ENCODE assay signal across 13 cellular contexts in the genomic region with DNA sequence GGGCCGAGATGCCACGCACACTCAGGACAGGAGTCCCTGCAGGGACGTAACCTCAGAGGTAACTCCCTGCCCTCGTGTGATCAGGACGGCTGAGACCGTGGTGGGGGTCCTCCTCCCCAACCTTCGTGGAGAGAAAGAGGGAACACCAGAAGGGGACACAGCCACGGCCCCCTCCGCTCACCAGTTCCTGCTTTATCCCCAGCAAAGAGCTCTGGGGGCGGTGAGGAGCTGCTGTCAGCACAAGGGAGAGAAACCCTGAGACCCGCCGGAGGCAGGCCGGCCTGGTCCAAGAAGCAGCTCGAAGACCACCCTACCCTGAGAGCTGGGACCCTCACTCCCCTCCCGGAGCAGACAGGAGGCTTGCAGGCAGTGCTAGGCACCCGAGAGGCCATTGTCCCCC. TPM values are rescaled to one million over a fixed set of nuclear protein-coding genes. Genes with fewer than 3 reads are reported as not detected.
DNase-seq lines count a peak whose midpoint lies in the region; ATAC-seq and TF ChIP-seq lines count a peak whose summit lies in the region.
"Had no signal": no experiment of that assay in that cellular context is flagged by ENCODE, and none has a peak within 500 bp of the region (broad histone marks: within the 10 kb centered on the region; RNA-seq: fewer than 3 reads in every experiment).

No MANE protein-coding gene starts in this region.

- TF ChIP-seq CTCF in RWPE2 (IDR thresholded peaks at IDR 0.05; ENCODE audit: poor library complexity, severe bottlenecking) (no peak), glutamatergic neuron (IDR thresholded peaks at IDR 0.05; ENCODE audit: partially characterized antibody, unreplicated experiment) (no peak), osteoblast (IDR thresholded peaks at IDR 0.05; ENCODE audit: extremely low read depth, low read depth, low read length) (no peak)

- H3K4me2 ChIP-seq in BLaER1 (peak overlapping the region; percentile 27; the same call in 1 of the 2 replicates), osteoblast (ENCODE audit: insufficient read depth, low read length) (no peak overlapping the region)

- no peaks in the 10 kb centered on the region for H3K9me3 ChIP-seq in BLaER1
- H3K9me3 ChIP-seq in RWPE2 (ENCODE audit: severe bottlenecking) = no peaks in the 10 kb centered on the region
- H3K9me3 ChIP-seq in osteoblast (ENCODE audit: low read depth, low read length) = no peaks in the 10 kb centered on the region
- H3K9me3 ChIP-seq in HAP-1 = no peaks in the 10 kb centered on the region
- H3K9me3 ChIP-seq: BLaER1 treated with 17β-estradiol and CSF1 and Interleukin-3, amounts not matched to agents 10 nM and 100 nM had no signal

- DNase-seq in RWPE2 (ENCODE audit: low spot score) = peak; percentile 82
- no peak for DNase-seq in glutamatergic neuron
- DNase-seq in osteoblast (ENCODE audit: insufficient read length, low spot score, missing footprints) = peak; percentile 35
- DNase-seq in HAP-1 (ENCODE audit: low spot score in 2 of 2) = no peak
- DNase-seq in GM19238 (ENCODE audit: insufficient read length, low spot score) = no peak
- DNase-seq: 8988T; AML-193; CD4-positive, CD25-positive, alpha-beta regulatory T cell; DMS 273 treated with DMSO at 0.1 percent for 48 hours had no signal

- peaks cover 18% of the 10 kb centered on the region for H3K4me1 Mint-ChIP-seq in glutamatergic neuron (ENCODE audit: low read depth, unreplicated experiment)

- peak overlapping the region; percentile 11 for H3K4me3 Mint-ChIP-seq in glutamatergic neuron (ENCODE audit: unreplicated experiment)
- H3K4me3 Mint-ChIP-seq: IgD-negative memory B cell had no signal

- H4K20me1 ChIP-seq in BLaER1 (no peaks in the 10 kb centered on the region), osteoblast (ENCODE audit: insufficient read depth, low read length) (no peaks in the 10 kb centered on the region)

- H3K27ac ChIP-seq in BLaER1 (peak overlapping the region; percentile 53), RWPE2 (ENCODE audit: poor library complexity, severe bottlenecking) (no peak overlapping the region), osteoblast (ENCODE audit: low read depth, low read length) (no peak overlapping the region)

- no peak for ATAC-seq in RWPE2 (ENCODE audit: low read depth)
- ATAC-seq in HG03175 (IDR thresholded peaks at IDR 0.05; ENCODE audit: unreplicated experiment) = no peak

- no peaks in the 10 kb centered on the region for H3K79me2 ChIP-seq in osteoblast (ENCODE audit: insufficient read depth, low read length)

- H3K27me3 ChIP-seq in BLaER1 = no peaks in the 10 kb centered on the region
- no peaks in the 10 kb centered on the region for H3K27me3 ChIP-seq in RWPE2 (ENCODE audit: insufficient read depth, poor library complexity, severe bottlenecking)
- no peaks in the 10 kb centered on the region for H3K27me3 ChIP-seq in osteoblast (ENCODE audit: insufficient read depth, low read length)
- no peaks in the 10 kb centered on the region for H3K27me3 ChIP-seq in HAP-1 (ENCODE audit: low read depth)
- H3K27me3 ChIP-seq: BLaER1 treated with 17β-estradiol and CSF1 and Interleukin-3, amounts not matched to agents 10 nM and 100 nM had no signal

- H2AFZ ChIP-seq in osteoblast (ENCODE audit: low read length) = no peak overlapping the region

- H3K4me3 ChIP-seq in BLaER1 (no peak overlapping the region), RWPE2 (ENCODE audit: severe bottlenecking) (no peak overlapping the region), osteoblast (ENCODE audit: insufficient read depth, low read length) (no peak overlapping the region), HAP-1 (no peak overlapping the region)
- H3K4me3 ChIP-seq: BLaER1 treated with 17β-estradiol and CSF1 and Interleukin-3, amounts not matched to agents 10 nM and 100 nM had no signal

- peaks cover 11% of the 10 kb centered on the region for H3K9me3 Mint-ChIP-seq in glutamatergic neuron (ENCODE audit: unreplicated experiment)
- H3K9me3 Mint-ChIP-seq: IgD-negative memory B cell had no signal

- H3K36me3 Mint-ChIP-seq in glutamatergic neuron (ENCODE audit: unreplicated experiment) = no peaks in the 10 kb centered on the region
- H3K36me3 Mint-ChIP-seq: CD4-positive, CD25-positive, alpha-beta regulatory T cell; IgD-negative memory B cell had no signal

- no peak overlapping the region for H3K27ac Mint-ChIP-seq in glutamatergic neuron (ENCODE audit: unreplicated experiment)
- H3K27ac Mint-ChIP-seq: IgD-negative memory B cell had no signal

- H3K27me3 Mint-ChIP-seq in glutamatergic neuron (ENCODE audit: unreplicated experiment) = peaks cover 13% of the 10 kb centered on the region

- H3K36me3 ChIP-seq in BLaER1 = no peaks in the 10 kb centered on the region
- H3K36me3 ChIP-seq in RWPE2 (ENCODE audit: low read depth) = no peaks in the 10 kb centered on the region
- no peaks in the 10 kb centered on the region for H3K36me3 ChIP-seq in osteoblast (ENCODE audit: insufficient read depth, low read length)
- no peaks in the 10 kb centered on the region for H3K36me3 ChIP-seq in HAP-1 (replicated peaks)

- H3K4me1 ChIP-seq in BLaER1 (peaks cover 80% of the 10 kb centered on the region), RWPE2 (ENCODE audit: insufficient read depth, poor library complexity, severe bottlenecking) (no peaks in the 10 kb centered on the region), osteoblast (ENCODE audit: insufficient read depth, low read length) (no peaks in the 10 kb centered on the region), HAP-1 (no peaks in the 10 kb centered on the region)

- H3K9ac ChIP-seq in BLaER1 = no peak overlapping the region

- in situ Hi-C loops in HAP-1 (cut with MboI; ENCODE audit: low sequenced_read_pairs) = no loop called here

RNA-seq across cellular contexts. Expression of a gene that starts 44.4 kb away (rescaled TPM):
- total RNA-seq in glutamatergic neuron (ENCODE audit: unreplicated experiment) = 47.9 TPM
- total RNA-seq in osteoblast = 27.5 and 29.5 TPM in 2 replicates

RNA-seq across cellular contexts. Expression of a gene that starts 47.1 kb away (rescaled TPM):
- total RNA-seq in glutamatergic neuron (ENCODE audit: unreplicated experiment) (94.4 TPM), osteoblast (under 0.01 and 0.36 TPM in 2 replicates)

RNA-seq across cellular contexts. Expression of a gene that starts 47.5 kb away (rescaled TPM):
- total RNA-seq in glutamatergic neuron (ENCODE audit: unreplicated experiment) (16.6 TPM), osteoblast (1.8 and 2.9 TPM in 2 replicates)

Comparison
In these comparisons a context has a peak if more than half of its experiments do, and no peak if none do; other contexts are left out.
1. DNase-seq: peak in RWPE2 (single experiment) and osteoblast (single experiment); none in glutamatergic neuron (single experiment), HAP-1 (0 of 2) and GM19238 (single experiment).
2. RNA of a gene that starts 47.1 kb away (total RNA-seq): 94.4 TPM in glutamatergic neuron (single experiment); under 0.01 to 0.36 TPM in osteoblast; every median in the first group is over 10 times any median in the second.